Comparison of ENCODE assay signal across 12 cellular contexts in the genomic region with DNA sequence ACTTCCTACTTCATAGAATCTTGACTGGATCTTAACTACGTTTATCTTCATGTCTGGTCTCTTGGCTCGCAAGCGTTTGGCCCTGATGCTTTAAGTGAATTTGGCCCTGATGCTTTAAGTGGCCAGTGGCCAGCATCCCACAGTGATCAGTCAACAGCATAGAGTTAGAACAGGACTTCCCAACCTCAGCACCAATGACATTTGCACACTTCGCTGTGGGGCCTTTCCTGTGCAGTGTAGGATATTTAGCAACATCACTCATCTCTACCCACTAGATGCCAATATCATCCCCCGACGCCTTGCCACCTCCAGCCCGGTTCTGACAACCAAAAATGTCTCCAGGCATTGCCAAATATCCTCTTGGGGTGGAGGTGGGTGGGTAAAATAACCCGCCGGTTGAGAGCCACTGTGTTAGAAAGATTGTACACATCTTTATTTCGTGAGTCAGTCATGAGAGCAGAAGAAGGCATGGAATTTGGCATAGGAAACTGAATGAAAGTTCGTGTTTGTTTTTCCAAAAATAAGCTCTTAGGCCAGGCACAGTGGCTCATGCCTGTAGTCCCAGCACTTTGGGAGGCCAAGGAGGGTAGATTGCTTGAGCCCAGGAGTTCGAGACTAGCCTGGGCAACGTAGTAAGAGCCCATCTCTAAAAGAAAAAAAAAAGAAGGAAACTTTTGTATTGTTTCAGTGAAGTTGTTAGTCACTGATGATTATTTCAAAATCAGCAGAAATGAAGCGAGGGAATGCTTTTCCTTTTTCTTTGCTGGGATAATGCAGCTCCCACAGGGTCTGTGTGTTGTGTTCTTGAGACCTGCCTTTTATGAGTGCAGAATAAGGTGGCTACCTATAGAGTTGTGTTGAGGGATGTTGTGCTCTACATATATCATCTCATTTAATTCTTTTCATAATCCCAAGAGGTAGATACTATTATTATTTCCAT. TPM values are rescaled to one million over a fixed set of nuclear protein-coding genes. Genes with fewer than 3 reads are reported as not detected.
DNase-seq lines count a peak whose midpoint lies in the region; ATAC-seq and TF ChIP-seq lines count a peak whose summit lies in the region.
"Had no signal": no experiment of that assay in that cellular context is flagged by ENCODE, and none has a peak within 500 bp of the region (broad histone marks: within the 10 kb centered on the region; RNA-seq: fewer than 3 reads in every experiment).

No MANE protein-coding gene starts in this region.

- H3K9me3 ChIP-seq in MG63 (no peaks in the 10 kb centered on the region), osteoblast (ENCODE audit: low read depth, low read length) (no peaks in the 10 kb centered on the region)

- TF ChIP-seq CTCF in CD14-positive monocyte (IDR thresholded peaks at IDR 0.05) (no peak), chondrocyte (IDR thresholded peaks at IDR 0.05) (no peak), osteoblast (IDR thresholded peaks at IDR 0.05; ENCODE audit: extremely low read depth, low read depth, low read length) (no peak)

- no peak overlapping the region for H2AFZ ChIP-seq in osteoblast (ENCODE audit: low read length)

- H3K4me1 Mint-ChIP-seq in CD14-positive monocyte = peaks cover 54% of the 10 kb centered on the region
- H3K4me1 Mint-ChIP-seq in chondrocyte (ENCODE audit: low read depth) = peaks cover 46% of the 10 kb centered on the region
- H3K4me1 Mint-ChIP-seq: stimulated activated memory B cell treated with anti-CD40 and anti-IgM and Interleukin-4, amounts not matched to agents 10 μg/mL and 1 μg/mL and 100 μg/mL, for 72 hours had no signal

- H3K27ac Mint-ChIP-seq in CD14-positive monocyte = peak overlapping the region; percentile 81 to 98 (median 95)
- peak overlapping the region; percentile 91 for H3K27ac Mint-ChIP-seq in chondrocyte (ENCODE audit: unreplicated experiment)
- H3K27ac Mint-ChIP-seq: stimulated activated memory B cell treated with anti-CD40 and anti-IgM and Interleukin-4, amounts not matched to agents 10 μg/mL and 1 μg/mL and 100 μg/mL, for 72 hours had no signal

- no peak for ATAC-seq in esophagus mucosa
- ATAC-seq in GM18520 (IDR thresholded peaks at IDR 0.05; ENCODE audit: unreplicated experiment) = no peak
- ATAC-seq: stimulated activated memory B cell treated with anti-CD40 and anti-IgM and Interleukin-4, amounts not matched to agents 10 μg/mL and 1 μg/mL and 100 μg/mL, for 72 hours had no signal

- DNase-seq in CD14-positive monocyte (ENCODE audit: low spot score) (no peak), MG63 (peak; percentile 93), chondrocyte (ENCODE audit: low spot score) (no peak), osteoblast (ENCODE audit: insufficient read length, low spot score, missing footprints) (peak; percentile 78), NK-92 (lab: John Stamatoyannopoulos, UW; ENCODE audit: unreplicated experiment) (no peak), T-helper 1 cell (no peak)
- DNase-seq: activated CD4-positive, alpha-beta T cell treated with anti-CD3 and anti-CD28 coated beads for 1 hour; stimulated activated CD4-positive, alpha-beta T cell treated with anti-CD3 and anti-CD28 coated beads, Interleukin-15, amount 100 ng/mL, for 24 hours had no signal

- no peaks in the 10 kb centered on the region for H3K79me2 ChIP-seq in osteoblast (ENCODE audit: insufficient read depth, low read length)

- H4K20me1 ChIP-seq in osteoblast (ENCODE audit: insufficient read depth, low read length) = no peaks in the 10 kb centered on the region

- H3K36me3 ChIP-seq in MG63 (no peaks in the 10 kb centered on the region), osteoblast (ENCODE audit: insufficient read depth, low read length) (no peaks in the 10 kb centered on the region)

- H3K9me3 Mint-ChIP-seq in CD14-positive monocyte (peaks cover 0 to under 1% (median 0%) of the 10 kb centered on the region in 7 donors), chondrocyte (ENCODE audit: low read depth) (peaks cover 2% of the 10 kb centered on the region)
- H3K9me3 Mint-ChIP-seq: stimulated activated memory B cell treated with anti-CD40 and anti-IgM and Interleukin-4, amounts not matched to agents 10 μg/mL and 1 μg/mL and 100 μg/mL, for 72 hours had no signal

- peak overlapping the region; percentile 77 for H3K27ac ChIP-seq in osteoblast (ENCODE audit: low read depth, low read length)

- peak overlapping the region in 1 of 2 donors; percentile 47 for H3K4me3 Mint-ChIP-seq in CD14-positive monocyte
- H3K4me3 Mint-ChIP-seq in chondrocyte (ENCODE audit: unreplicated experiment) = no peak overlapping the region
- H3K4me3 Mint-ChIP-seq: stimulated activated memory B cell treated with anti-CD40 and anti-IgM and Interleukin-4, amounts not matched to agents 10 μg/mL and 1 μg/mL and 100 μg/mL, for 72 hours had no signal

- H3K4me2 ChIP-seq in osteoblast (ENCODE audit: insufficient read depth, low read length) = peak overlapping the region; percentile 22

- H3K36me3 Mint-ChIP-seq in CD14-positive monocyte (peaks cover 0 to 2% of the 10 kb centered on the region in 2 donors), chondrocyte (ENCODE audit: low read depth) (no peaks in the 10 kb centered on the region)
- H3K36me3 Mint-ChIP-seq: stimulated activated memory B cell treated with anti-CD40 and anti-IgM and Interleukin-4, amounts not matched to agents 10 μg/mL and 1 μg/mL and 100 μg/mL, for 72 hours had no signal

- no peaks in the 10 kb centered on the region for H3K27me3 ChIP-seq in MG63
- H3K27me3 ChIP-seq in osteoblast (ENCODE audit: insufficient read depth, low read length) = no peaks in the 10 kb centered on the region

- H3K4me1 ChIP-seq in osteoblast (ENCODE audit: insufficient read depth, low read length) = peaks cover 52% of the 10 kb centered on the region

- no peak overlapping the region for H3K4me3 ChIP-seq in MG63
- no peak overlapping the region for H3K4me3 ChIP-seq in osteoblast (ENCODE audit: insufficient read depth, low read length)

- peaks cover 0 to 2% (median 0%) of the 10 kb centered on the region in 3 donors for H3K27me3 Mint-ChIP-seq in CD14-positive monocyte (ENCODE audit: low read depth in 3 of 3)
- no peaks in the 10 kb centered on the region for H3K27me3 Mint-ChIP-seq in chondrocyte (ENCODE audit: low read depth)
- H3K27me3 Mint-ChIP-seq: stimulated activated memory B cell treated with anti-CD40 and anti-IgM and Interleukin-4, amounts not matched to agents 10 μg/mL and 1 μg/mL and 100 μg/mL, for 72 hours had no signal

- intact Hi-C loops in CD14-positive monocyte (cut with micrococcal nuclease) = loop anchor here (2.0 to 10.0 kb wide), 3 partner anchors 18 to 108 kb away; a partner anchor contains a TSS

RNA-seq across cellular contexts. Expression of a gene that starts 12.0 kb away (rescaled TPM):
- not detected for polyA plus RNA-seq in CD14-positive monocyte
- total RNA-seq in MG63 (2014; rRNA removed; shearing (Covaris generic); ENCODE audit: low replicate concordance) = not detected in 2 replicates
- not detected in 3 replicates for total RNA-seq in chondrocyte
- total RNA-seq in osteoblast = 0.88 and 1.1 TPM in 2 replicates
- not detected for total RNA-seq in esophagus mucosa
- total RNA-seq: dermis microvascular lymphatic vessel endothelial cell had no signal

RNA-seq across cellular contexts. Expression of a gene that starts 20.6 kb away (rescaled TPM):
- polyA plus RNA-seq in CD14-positive monocyte = not detected
- total RNA-seq in MG63 (2014; rRNA removed; shearing (Covaris generic); ENCODE audit: low replicate concordance) = not detected in 2 replicates
- total RNA-seq in chondrocyte = not detected in 3 replicates
- total RNA-seq in osteoblast = not detected in 2 replicates
- not detected for total RNA-seq in esophagus mucosa
- total RNA-seq: dermis microvascular lymphatic vessel endothelial cell had no signal

RNA-seq across cellular contexts. Expression of a gene that starts 42.1 kb away (rescaled TPM):
- polyA plus RNA-seq in CD14-positive monocyte = 100 to 1,000 TPM in 1 of 2 donors, 10 to 100 TPM in 1; 91.7 to 100 TPM
- total RNA-seq in MG63 (2014; rRNA removed; shearing (Covaris generic); ENCODE audit: low replicate concordance) = 209 and 256 TPM in 2 replicates
- 64.7 to 76.0 TPM (median 66.8 TPM) in 3 replicates for total RNA-seq in chondrocyte
- total RNA-seq in osteoblast = 81.9 and 101 TPM in 2 replicates
- total RNA-seq in esophagus mucosa = 45.7 TPM

Comparison
In these comparisons a context has a peak if more than half of its experiments do, and no peak if none do; other contexts are left out.
1. DNase-seq: peak in MG63 (single experiment) and osteoblast (single experiment); none in CD14-positive monocyte (single experiment), chondrocyte (single experiment), NK-92 (single experiment) and T-helper 1 cell (0 of 5).